ENCODE assay signal across 8 cellular contexts in the genomic region with DNA sequence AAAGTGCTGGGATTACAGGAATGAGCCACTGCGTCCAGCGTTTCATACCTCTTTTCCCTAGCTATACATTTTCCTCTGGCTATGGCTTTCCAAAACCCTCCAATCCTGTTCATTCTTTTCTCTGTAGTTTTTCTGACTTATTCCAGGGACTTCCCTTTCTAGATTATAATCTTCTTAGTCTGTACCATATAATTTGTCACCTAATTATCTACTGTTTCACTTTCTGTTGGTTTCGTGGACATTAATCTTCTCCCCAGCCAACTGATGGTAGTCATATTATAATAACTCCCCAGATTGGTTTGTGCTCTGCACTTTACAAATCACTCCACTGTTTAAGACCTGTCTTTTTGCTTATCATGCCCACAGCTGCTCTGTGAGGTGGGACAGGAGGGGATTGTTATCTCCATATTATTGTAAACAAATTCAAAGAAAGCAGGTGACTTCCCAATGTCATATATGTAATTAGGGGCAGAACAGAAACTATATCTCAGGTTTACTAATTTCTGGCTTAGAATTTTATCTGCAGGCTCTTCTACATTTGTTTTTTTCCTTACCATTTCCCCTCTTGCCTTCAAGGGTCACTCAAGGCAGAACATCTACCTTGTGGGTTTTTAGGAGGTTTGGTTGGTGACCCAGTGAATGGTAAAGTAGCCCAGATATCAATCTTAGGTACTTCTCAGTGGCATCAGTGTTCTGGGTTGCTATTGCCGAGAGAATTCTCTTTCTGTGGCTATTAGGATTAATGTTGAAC. TPM values are rescaled to one million over a fixed set of nuclear protein-coding genes. Genes with fewer than 3 reads are reported as not detected.
DNase-seq lines count a peak whose midpoint lies in the region; ATAC-seq and TF ChIP-seq lines count a peak whose summit lies in the region.

No MANE protein-coding gene starts in this region.

- no peak for ATAC-seq in CD4-positive, alpha-beta T cell (ENCODE audit: poor library complexity)
- ATAC-seq in GM19395 (IDR thresholded peaks at IDR 0.05; ENCODE audit: unreplicated experiment) (peak; percentile 50), HG03457 (IDR thresholded peaks at IDR 0.05; ENCODE audit: unreplicated experiment) (peak; percentile 42), gastroesophageal sphincter (no peak)

- 54 to 59% methylated on average over 3 of the region's 4 CpGs for WGBS in gastroesophageal sphincter (ENCODE audit: low coverage in 1 of 2), 2 donors
- WGBS in testis, 2 donors = 78 to 96% methylated on average over 3 of the region's 4 CpGs

- H3K27me3 ChIP-seq in CD4-positive, alpha-beta T cell (ENCODE audit: control insufficient read depth, insufficient read depth, low read length) = no peaks in the 10 kb centered on the region
- H3K27me3 ChIP-seq in gastroesophageal sphincter (no peaks in the 10 kb centered on the region), dorsolateral prefrontal cortex (peaks cover 0 to 3% (median 0%) of the 10 kb centered on the region in 45 donors), testis (no peaks in the 10 kb centered on the region)

- POLR2A ChIA-PET in CD4-positive, alpha-beta T cell (lab: Charles Lee) = interaction anchor here (1.0 to 1.3 kb wide), 2 partner anchors 11 to 24 kb away, joined by 4 to 6 read pairs; a partner anchor contains a TSS

- intact Hi-C loops in CD4-positive, alpha-beta T cell (cut with DNase I, micrococcal nuclease) = no loop called here
- intact Hi-C loops in dorsolateral prefrontal cortex (cut with DNase I) = no loop called here
- intact Hi-C loops in testis (cut with DNase I; ENCODE audit: low total_unique reads) = no loop called here

- DNase-seq in CD4-positive, alpha-beta T cell = no peak
- no peak for DNase-seq in substantia nigra (lab: John Stamatoyannopoulos, UW)
- no peak for DNase-seq in AML-193 (lab: John Stamatoyannopoulos, UW)
- DNase-seq in dorsolateral prefrontal cortex = no peak
- DNase-seq in testis = no peak

- peaks cover 87% of the 10 kb centered on the region for H3K4me1 Mint-ChIP-seq in CD4-positive, alpha-beta T cell (ENCODE audit: low read depth)

- H3K4me3 Mint-ChIP-seq in CD4-positive, alpha-beta T cell = peak overlapping the region; percentile 21

- CTCF ChIA-PET in CD4-positive, alpha-beta T cell (lab: Charles Lee) = interaction anchor here (0.8 to 2.3 kb wide), 5 partner anchors 19 to 538 kb away, joined by 3 to 14 read pairs (median 5); a partner anchor contains a TSS

- H3K4me1 ChIP-seq in gastroesophageal sphincter (peaks cover 17 to 80% (median 17%) of the 10 kb centered on the region in 3 donors), testis (peaks cover 6% of the 10 kb centered on the region)

- peaks cover 6% of the 10 kb centered on the region for H3K36me3 Mint-ChIP-seq in CD4-positive, alpha-beta T cell (ENCODE audit: low read depth)

- no peak for TF ChIP-seq CTCF in CD4-positive, alpha-beta T cell (IDR thresholded peaks at IDR 0.05)
- TF ChIP-seq CTCF in gastroesophageal sphincter (IDR thresholded peaks at IDR 0.05) (no peak), dorsolateral prefrontal cortex (IDR thresholded peaks at IDR 0.05 in 54 of 56, conservative IDR thresholded peaks at IDR 0.05 in 2 of 56; ENCODE audit: low read depth in 1 of 56, partially characterized antibody in 56 of 56) (no peak), testis (IDR thresholded peaks at IDR 0.05) (no peak)

- H3K27me3 Mint-ChIP-seq in CD4-positive, alpha-beta T cell = no peaks in the 10 kb centered on the region

- H3K36me3 ChIP-seq in gastroesophageal sphincter = no peaks in the 10 kb centered on the region
- H3K36me3 ChIP-seq in testis (ENCODE audit: low read depth, missing control alignments) = no peaks in the 10 kb centered on the region

- TF ChIP-seq EP300 in gastroesophageal sphincter (IDR thresholded peaks at IDR 0.05) = no peak

- peak overlapping the region; percentile 63 for H3K27ac Mint-ChIP-seq in CD4-positive, alpha-beta T cell

- H3K9me3 Mint-ChIP-seq in CD4-positive, alpha-beta T cell = no peaks in the 10 kb centered on the region

- TF ChIP-seq POLR2A in gastroesophageal sphincter (IDR thresholded peaks at IDR 0.05) = no peak
- no peak for TF ChIP-seq POLR2A in testis (IDR thresholded peaks at IDR 0.05)

- no peak overlapping the region for H3K27ac ChIP-seq in CD4-positive, alpha-beta T cell (ENCODE audit: low read depth, low read length)
- H3K27ac ChIP-seq in gastroesophageal sphincter (peak overlapping the region in 3 of 4 donors; percentile 1 to 62 (median 22)), substantia nigra (ENCODE audit: low read depth, low read length, poor library complexity, severe bottlenecking) (no peak overlapping the region), dorsolateral prefrontal cortex (no peak overlapping the region), testis (peak overlapping the region in 1 of 2 donors; percentile 57)

- H3K4me3 ChIP-seq in gastroesophageal sphincter (no peak overlapping the region), dorsolateral prefrontal cortex (no peak overlapping the region), testis (no peak overlapping the region)

- no peaks in the 10 kb centered on the region for H3K9me3 ChIP-seq in CD4-positive, alpha-beta T cell (ENCODE audit: control insufficient read depth, low read length)
- no peaks in the 10 kb centered on the region for H3K9me3 ChIP-seq in gastroesophageal sphincter
- no peaks in the 10 kb centered on the region for H3K9me3 ChIP-seq in testis

RNA-seq across cellular contexts. Expression of a gene that starts 23.9 kb away (rescaled TPM):
- total RNA-seq in CD4-positive, alpha-beta T cell = 10 to 100 TPM; 89.0 to 94.9 TPM
- total RNA-seq in gastroesophageal sphincter (100 to 1,000 TPM in 1 of 4 donors, 10 to 100 TPM in 3; 42.4 to 114 (median 72.8) TPM), dorsolateral prefrontal cortex (10 to 100 TPM; 40.9 to 92.8 (median 69.6) TPM), testis (10 to 100 TPM; 78.2 to 87.1 TPM)
- 95.5 TPM for polyA plus RNA-seq in testis (ENCODE audit: insufficient read depth, low read depth, low replicate concordance)

RNA-seq across cellular contexts. Expression of a gene that starts 38.6 kb away (rescaled TPM):
- total RNA-seq in CD4-positive, alpha-beta T cell = 100 to 1,000 TPM; 101 to 106 TPM
- total RNA-seq in gastroesophageal sphincter (10 to 100 TPM; 31.9 to 67.4 (median 52.2) TPM), dorsolateral prefrontal cortex (100 to 1,000 TPM in 1 of 120 experiments, 10 to 100 TPM in 119; 13.0 to 131 (median 35.8) TPM), testis (10 to 100 TPM; 36.1 to 58.3 TPM)
- 37.1 TPM for polyA plus RNA-seq in testis (ENCODE audit: insufficient read depth, low read depth, low replicate concordance)

Comparison
In these comparisons a context has a peak if more than half of its experiments do, and no peak if none do; other contexts are left out.
1. ATAC-seq: peak in GM19395 (single experiment) and HG03457 (single experiment); none in CD4-positive, alpha-beta T cell (single experiment) and gastroesophageal sphincter (single experiment).
2. H3K27ac ChIP-seq: peak in gastroesophageal sphincter (3 of 4); none in CD4-positive, alpha-beta T cell (single experiment), substantia nigra (single experiment) and dorsolateral prefrontal cortex (0 of 59).